Comparison of ENCODE assay signal across 8 cellular contexts in the genomic region with DNA sequence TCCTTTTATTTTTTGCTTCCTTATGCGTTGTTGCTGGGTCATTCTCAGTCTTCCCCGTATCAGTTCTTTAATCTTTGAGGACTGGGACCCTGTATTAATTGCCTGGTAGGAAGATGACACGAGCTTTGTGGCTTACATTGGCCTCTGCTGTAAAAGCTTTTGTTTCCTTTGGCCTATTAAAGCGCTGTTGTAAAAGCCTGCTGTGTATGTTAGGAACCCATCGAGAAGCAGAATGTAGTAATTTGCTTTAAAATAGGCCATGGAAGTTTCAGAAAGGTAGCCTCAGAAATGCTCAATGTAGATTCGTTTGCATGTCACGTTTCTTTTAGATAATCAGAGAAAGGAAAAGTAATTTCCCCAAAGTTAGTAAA.
DNase-seq lines count a peak whose midpoint lies in the region; ATAC-seq and TF ChIP-seq lines count a peak whose summit lies in the region.

No MANE protein-coding gene starts in this region.

- peak overlapping the region; percentile 88 for H3K4me3 Mint-ChIP-seq in endothelial cell (ENCODE audit: unreplicated experiment)
- peak overlapping the region; percentile 92 for H3K4me3 Mint-ChIP-seq in neural progenitor cell

- no peaks in the 10 kb centered on the region for H3K9me3 ChIP-seq in AG04450 (ENCODE audit: control insufficient read depth, insufficient read depth, low read length)
- no peaks in the 10 kb centered on the region for H3K9me3 ChIP-seq in neural progenitor cell (ENCODE audit: low read depth)

- peaks cover 36% of the 10 kb centered on the region for H3F3A ChIP-seq in neural progenitor cell (ENCODE audit: low read depth)

- H3K9me3 Mint-ChIP-seq in endothelial cell (ENCODE audit: unreplicated experiment) (no peaks in the 10 kb centered on the region), neural progenitor cell (no peaks in the 10 kb centered on the region)

- peak overlapping the region; percentile 99 for H3K27ac Mint-ChIP-seq in endothelial cell (ENCODE audit: unreplicated experiment)
- H3K27ac Mint-ChIP-seq in neural progenitor cell, result peak overlapping the region; percentile 99

- no peak for DNase-seq in AG04450 (ENCODE audit: low read depth, low spot score)
- no peak for DNase-seq in NB4 (ENCODE audit: low read depth)
- DNase-seq in endothelial cell (ENCODE audit: low spot score), result no peak
- DNase-seq in neural progenitor cell (ENCODE audit: low spot score), result no peak
- no peak for DNase-seq in UCSD-AML1 (lab: John Stamatoyannopoulos, UW; ENCODE audit: unreplicated experiment)
- DNase-seq in activated CD4-positive, CD25-positive, alpha-beta regulatory T cell treated with anti-CD3 and anti-CD28 coated beads, Interleukin-2, amount 50 U/mL, for 72 hours, result no peak
- DNase-seq in RKO (ENCODE audit: low spot score), result no peak

- no peaks in the 10 kb centered on the region for H3K27me3 ChIP-seq in AG04450 (ENCODE audit: control insufficient read depth, insufficient read depth, low read length)
- H3K27me3 ChIP-seq in neural progenitor cell, result no peaks in the 10 kb centered on the region

- CTCF ChIA-PET in AG04450 (lab: Charles Lee), result interaction anchor here (0.6 to 2.6 kb wide), 73 partner anchors 10 to 1611 kb away, joined by 3 to 63 read pairs (median 3); a partner anchor contains a TSS

- TF ChIP-seq POLR2A in NB4 (IDR thresholded peaks at IDR 0.05; ENCODE audit: extremely low read depth, insufficient read length), result no peak

- H3K36me3 Mint-ChIP-seq in endothelial cell (ENCODE audit: low read depth, unreplicated experiment), result no peaks in the 10 kb centered on the region
- no peaks in the 10 kb centered on the region for H3K36me3 Mint-ChIP-seq in neural progenitor cell

- peak overlapping the region; percentile 95 for H2AFZ ChIP-seq in neural progenitor cell (replicated peaks)

- H4K20me1 ChIP-seq in neural progenitor cell (ENCODE audit: low read depth), result no peaks in the 10 kb centered on the region

- H3K4me3 ChIP-seq in AG04450 (ENCODE audit: low read depth, low read length) (peak overlapping the region; percentile 46), NB4 (ENCODE audit: low read depth, low read length) (peak overlapping the region; percentile 68), neural progenitor cell (peak overlapping the region; percentile 66)

- TF ChIP-seq CTCF in AG04450 (IDR thresholded peaks at IDR 0.05; ENCODE audit: low read depth, low read length) (no peak), NB4 (IDR thresholded peaks at IDR 0.05; ENCODE audit: low read depth, low read length) (no peak), endothelial cell (IDR thresholded peaks at IDR 0.05; ENCODE audit: unreplicated experiment) (no peak), neural progenitor cell (IDR thresholded peaks at IDR 0.05) (no peak)

- peak overlapping the region; percentile 84 for H3K27ac ChIP-seq in AG04450 (ENCODE audit: low read depth, low read length)
- H3K27ac ChIP-seq in neural progenitor cell, result peak overlapping the region; percentile 99

- ATAC-seq in GM19397 (IDR thresholded peaks at IDR 0.05; ENCODE audit: unreplicated experiment), result peak; percentile 2

- peak overlapping the region; percentile 77 for H3K9ac ChIP-seq in neural progenitor cell

- H3K79me2 ChIP-seq in neural progenitor cell (ENCODE audit: low read depth), result no peaks in the 10 kb centered on the region

- POLR2A ChIA-PET in AG04450 (lab: Yijun Ruan, JAX), result interaction anchor here (0.6 to 1.2 kb wide), 8 partner anchors 48 to 957 kb away, joined by 3 to 23 read pairs (median 4); a partner anchor contains a TSS

- peaks cover 31% of the 10 kb centered on the region for H3K4me1 Mint-ChIP-seq in endothelial cell (ENCODE audit: unreplicated experiment)
- peaks cover 29% of the 10 kb centered on the region for H3K4me1 Mint-ChIP-seq in neural progenitor cell

- no peaks in the 10 kb centered on the region for H3K36me3 ChIP-seq in neural progenitor cell

- H3K4me2 ChIP-seq in neural progenitor cell, result peak overlapping the region; percentile 80

- peaks cover 31% of the 10 kb centered on the region for H3K4me1 ChIP-seq in neural progenitor cell

- peaks cover 14% of the 10 kb centered on the region for H3K27me3 Mint-ChIP-seq in endothelial cell (ENCODE audit: unreplicated experiment)
- H3K27me3 Mint-ChIP-seq in neural progenitor cell (ENCODE audit: insufficient read depth, low read depth), result no peaks in the 10 kb centered on the region
